ENCODE assay signal across 1 cellular context in the genomic region with DNA sequence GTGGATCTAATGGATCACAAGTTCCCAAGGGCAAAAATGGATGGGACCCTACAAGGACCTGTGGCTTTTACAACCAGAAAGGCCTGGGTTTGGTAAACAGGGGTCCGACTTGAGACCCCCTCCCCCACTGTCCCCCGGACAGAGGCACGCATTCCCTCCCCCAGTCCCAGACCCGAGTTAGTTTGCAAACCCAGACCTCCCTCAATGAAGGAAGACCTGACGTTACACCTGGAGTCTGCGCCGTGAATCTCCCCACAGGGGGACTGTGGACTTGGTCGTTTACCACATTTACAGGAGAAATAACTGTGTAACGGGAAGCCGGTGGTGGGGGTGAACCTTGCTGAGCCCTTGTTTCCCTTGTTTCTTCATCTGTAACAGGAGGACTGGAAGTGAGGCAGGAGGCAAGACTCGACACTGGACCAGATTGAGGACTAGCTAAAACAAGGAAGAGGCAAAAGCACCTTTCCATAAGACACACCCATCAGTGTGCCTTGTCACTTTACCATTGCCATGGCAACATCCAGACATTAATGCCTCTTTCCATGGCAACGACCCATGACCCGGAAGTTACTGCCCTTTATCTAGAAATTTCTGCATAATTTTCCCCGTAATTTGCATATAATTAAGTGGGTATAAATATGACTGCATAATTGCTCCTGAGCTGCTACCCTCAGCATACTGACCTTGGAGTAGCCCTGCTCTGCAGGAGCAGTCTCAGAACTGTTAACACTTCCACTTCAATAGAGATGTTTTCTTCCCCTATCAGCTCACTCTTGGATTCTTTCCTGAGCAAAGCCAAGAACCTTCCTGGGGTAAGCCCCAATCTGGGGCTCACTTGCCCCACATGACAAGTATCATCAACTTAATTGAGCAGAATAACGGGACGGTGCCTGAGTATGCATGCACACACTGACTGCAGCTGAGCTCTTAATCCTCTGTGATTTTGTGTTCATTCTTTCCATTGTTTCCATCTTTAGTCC.
TF ChIP-seq lines count a peak whose summit lies in the region.

No MANE protein-coding gene starts in this region.

TF ChIP-seq in GM23338, 12 proteins besides CTCF, POLR2A, EP300 and RAD21 (continued from another document):
- TF ChIP-seq, protein P1, sequence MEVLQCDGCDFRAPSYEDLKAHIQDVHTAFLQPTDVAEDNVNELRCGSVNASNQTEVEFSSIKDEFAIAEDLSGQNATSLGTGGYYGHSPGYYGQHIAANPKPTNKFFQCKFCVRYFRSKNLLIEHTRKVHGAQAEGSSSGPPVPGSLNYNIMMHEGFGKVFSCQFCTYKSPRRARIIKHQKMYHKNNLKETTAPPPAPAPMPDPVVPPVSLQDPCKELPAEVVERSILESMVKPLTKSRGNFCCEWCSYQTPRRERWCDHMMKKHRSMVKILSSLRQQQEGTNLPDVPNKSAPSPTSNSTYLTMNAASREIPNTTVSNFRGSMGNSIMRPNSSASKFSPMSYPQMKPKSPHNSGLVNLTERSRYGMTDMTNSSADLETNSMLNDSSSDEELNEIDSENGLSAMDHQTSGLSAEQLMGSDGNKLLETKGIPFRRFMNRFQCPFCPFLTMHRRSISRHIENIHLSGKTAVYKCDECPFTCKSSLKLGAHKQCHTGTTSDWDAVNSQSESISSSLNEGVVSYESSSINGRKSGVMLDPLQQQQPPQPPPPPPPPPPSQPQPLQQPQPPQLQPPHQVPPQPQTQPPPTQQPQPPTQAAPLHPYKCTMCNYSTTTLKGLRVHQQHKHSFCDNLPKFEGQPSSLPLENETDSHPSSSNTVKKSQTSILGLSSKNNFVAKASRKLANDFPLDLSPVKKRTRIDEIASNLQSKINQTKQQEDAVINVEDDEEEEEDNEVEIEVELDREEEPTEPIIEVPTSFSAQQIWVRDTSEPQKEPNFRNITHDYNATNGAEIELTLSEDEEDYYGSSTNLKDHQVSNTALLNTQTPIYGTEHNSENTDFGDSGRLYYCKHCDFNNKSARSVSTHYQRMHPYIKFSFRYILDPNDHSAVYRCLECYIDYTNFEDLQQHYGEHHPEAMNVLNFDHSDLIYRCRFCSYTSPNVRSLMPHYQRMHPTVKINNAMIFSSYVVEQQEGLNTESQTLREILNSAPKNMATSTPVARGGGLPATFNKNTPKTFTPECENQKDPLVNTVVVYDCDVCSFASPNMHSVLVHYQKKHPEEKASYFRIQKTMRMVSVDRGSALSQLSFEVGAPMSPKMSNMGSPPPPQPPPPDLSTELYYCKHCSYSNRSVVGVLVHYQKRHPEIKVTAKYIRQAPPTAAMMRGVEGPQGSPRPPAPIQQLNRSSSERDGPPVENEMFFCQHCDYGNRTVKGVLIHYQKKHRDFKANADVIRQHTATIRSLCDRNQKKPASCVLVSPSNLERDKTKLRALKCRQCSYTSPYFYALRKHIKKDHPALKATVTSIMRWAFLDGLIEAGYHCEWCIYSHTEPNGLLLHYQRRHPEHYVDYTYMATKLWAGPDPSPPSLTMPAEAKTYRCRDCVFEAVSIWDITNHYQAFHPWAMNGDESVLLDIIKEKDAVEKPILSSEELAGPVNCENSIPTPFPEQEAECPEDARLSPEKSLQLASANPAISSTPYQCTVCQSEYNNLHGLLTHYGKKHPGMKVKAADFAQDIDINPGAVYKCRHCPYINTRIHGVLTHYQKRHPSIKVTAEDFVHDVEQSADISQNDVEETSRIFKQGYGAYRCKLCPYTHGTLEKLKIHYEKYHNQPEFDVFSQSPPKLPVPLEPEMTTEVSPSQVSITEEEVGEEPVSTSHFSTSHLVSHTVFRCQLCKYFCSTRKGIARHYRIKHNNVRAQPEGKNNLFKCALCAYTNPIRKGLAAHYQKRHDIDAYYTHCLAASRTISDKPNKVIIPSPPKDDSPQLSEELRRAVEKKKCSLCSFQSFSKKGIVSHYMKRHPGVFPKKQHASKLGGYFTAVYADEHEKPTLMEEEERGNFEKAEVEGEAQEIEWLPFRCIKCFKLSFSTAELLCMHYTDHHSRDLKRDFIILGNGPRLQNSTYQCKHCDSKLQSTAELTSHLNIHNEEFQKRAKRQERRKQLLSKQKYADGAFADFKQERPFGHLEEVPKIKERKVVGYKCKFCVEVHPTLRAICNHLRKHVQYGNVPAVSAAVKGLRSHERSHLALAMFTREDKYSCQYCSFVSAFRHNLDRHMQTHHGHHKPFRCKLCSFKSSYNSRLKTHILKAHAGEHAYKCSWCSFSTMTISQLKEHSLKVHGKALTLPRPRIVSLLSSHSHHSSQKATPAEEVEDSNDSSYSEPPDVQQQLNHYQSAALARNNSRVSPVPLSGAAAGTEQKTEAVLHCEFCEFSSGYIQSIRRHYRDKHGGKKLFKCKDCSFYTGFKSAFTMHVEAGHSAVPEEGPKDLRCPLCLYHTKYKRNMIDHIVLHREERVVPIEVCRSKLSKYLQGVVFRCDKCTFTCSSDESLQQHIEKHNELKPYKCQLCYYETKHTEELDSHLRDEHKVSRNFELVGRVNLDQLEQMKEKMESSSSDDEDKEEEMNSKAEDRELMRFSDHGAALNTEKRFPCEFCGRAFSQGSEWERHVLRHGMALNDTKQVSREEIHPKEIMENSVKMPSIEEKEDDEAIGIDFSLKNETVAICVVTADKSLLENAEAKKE (CRISPR knock-in tag; IDR thresholded peaks at IDR 0.05): no peak
